In genomic region chr5:66209350-66209749, GRCh38 we compare ENCODE assay signal across 12 cellular contexts.
A peak's percentile ranks its signal among the peaks of the same experiment; 100 is the strongest.
DNase-seq lines count a peak whose midpoint lies in the region; ATAC-seq, FAIRE-seq and TF ChIP-seq lines count a peak whose summit lies in the region.
"Had no signal": no experiment of that assay in that cellular context is flagged by ENCODE, and none has a peak within 500 bp of the region (broad histone marks: within the 10 kb centered on the region; RNA-seq: fewer than 3 reads in every experiment).

No MANE protein-coding gene starts in this region.

- FAIRE-seq in small intestine (lab: Jason Lieb, UNC): no peak

- H3K9me3 ChIP-seq in endodermal cell (ENCODE audit: control insufficient read depth, low read length) (no peaks in the 10 kb centered on the region), small intestine (ENCODE audit: control insufficient read depth, low read depth) (no peaks in the 10 kb centered on the region), left ventricle myocardium inferior (replicated peaks) (no peaks in the 10 kb centered on the region), A673 (ENCODE audit: low read depth, low read length, poor library complexity, severe bottlenecking) (no peaks in the 10 kb centered on the region)
- H3K9me3 ChIP-seq in CD8-positive, alpha-beta T cell (ENCODE audit: low read length): no peaks in the 10 kb centered on the region

- peak; percentile 92 for DNase-seq in M059J (ENCODE audit: low read depth)
- peak; percentile 74 for DNase-seq in endodermal cell
- DNase-seq in small intestine: peak; percentile 11
- DNase-seq in CD8-positive, alpha-beta T cell: no peak
- no peak for DNase-seq in left ventricle myocardium inferior
- no peak for DNase-seq in A673 (ENCODE audit: low spot score)
- DNase-seq: activated T-cell treated with anti-CD3 and anti-CD28 coated beads, Interleukin-2, amount 50 U/mL, for 24 hours; central memory CD4-positive, alpha-beta T cell; T-helper 9 cell had no signal

- no peak overlapping the region for H3K4me3 Mint-ChIP-seq in endodermal cell
- H3K4me3 Mint-ChIP-seq in CD8-positive, alpha-beta T cell: no peak overlapping the region
- H3K4me3 Mint-ChIP-seq: activated T-cell treated with anti-CD3 and anti-CD28 coated beads, Interleukin-2, amount 50 U/mL, for 24 hours had no signal

- no peak overlapping the region for H3K27ac ChIP-seq in endodermal cell (ENCODE audit: low read depth, low read length)
- no peak overlapping the region for H3K27ac ChIP-seq in small intestine (ENCODE audit: low read depth in 1 of 2, low read length in 1 of 2)
- H3K27ac ChIP-seq in CD8-positive, alpha-beta T cell (ENCODE audit: low read depth, low read length): no peak overlapping the region
- H3K27ac ChIP-seq in left ventricle myocardium inferior (replicated peaks): no peak overlapping the region
- no peak overlapping the region for H3K27ac ChIP-seq in A673 (ENCODE audit: low read depth, low read length, poor library complexity, severe bottlenecking)

- peaks cover 6% of the 10 kb centered on the region for H3K4me1 Mint-ChIP-seq in endodermal cell
- no peaks in the 10 kb centered on the region for H3K4me1 Mint-ChIP-seq in CD8-positive, alpha-beta T cell (ENCODE audit: low read depth)

- no peak overlapping the region for H3K9ac ChIP-seq in endodermal cell (ENCODE audit: extremely low read depth, low read length, poor library complexity, severe bottlenecking)

- H3K9me3 Mint-ChIP-seq in endodermal cell: no peaks in the 10 kb centered on the region
- H3K9me3 Mint-ChIP-seq in CD8-positive, alpha-beta T cell: no peaks in the 10 kb centered on the region
- H3K9me3 Mint-ChIP-seq: activated T-cell treated with anti-CD3 and anti-CD28 coated beads, Interleukin-2, amount 50 U/mL, for 24 hours had no signal

- no peaks in the 10 kb centered on the region for H3K27me3 ChIP-seq in endodermal cell (ENCODE audit: control insufficient read depth, insufficient read depth, low read length, poor library complexity, severe bottlenecking)
- no peaks in the 10 kb centered on the region for H3K27me3 ChIP-seq in small intestine (ENCODE audit: control insufficient read depth in 2 of 2, insufficient read depth in 2 of 2, low read length in 2 of 2)
- no peaks in the 10 kb centered on the region for H3K27me3 ChIP-seq in CD8-positive, alpha-beta T cell (ENCODE audit: insufficient read depth, low read length)
- H3K27me3 ChIP-seq in left ventricle myocardium inferior (ENCODE audit: low read depth): no peaks in the 10 kb centered on the region
- no peaks in the 10 kb centered on the region for H3K27me3 ChIP-seq in A673 (replicated peaks; ENCODE audit: insufficient read depth, low read depth, low read length, poor library complexity)

- H3K36me3 ChIP-seq in endodermal cell (ENCODE audit: control insufficient read depth, insufficient read depth, low read length) (no peaks in the 10 kb centered on the region), small intestine (ENCODE audit: control insufficient read depth in 2 of 2, insufficient read depth in 2 of 2, low read length in 2 of 2) (no peaks in the 10 kb centered on the region), left ventricle myocardium inferior (no peaks in the 10 kb centered on the region), A673 (ENCODE audit: insufficient read depth, low read length, poor library complexity, severe bottlenecking) (no peaks in the 10 kb centered on the region)
- H3K36me3 ChIP-seq in CD8-positive, alpha-beta T cell (ENCODE audit: insufficient read depth, low read length): no peaks in the 10 kb centered on the region

- H3K27ac Mint-ChIP-seq in endodermal cell: peak overlapping the region; percentile 0
- H3K27ac Mint-ChIP-seq in CD8-positive, alpha-beta T cell: no peak overlapping the region
- H3K27ac Mint-ChIP-seq: activated T-cell treated with anti-CD3 and anti-CD28 coated beads, Interleukin-2, amount 50 U/mL, for 24 hours had no signal

- H3K4me3 ChIP-seq in endodermal cell (ENCODE audit: low read length) (no peak overlapping the region), small intestine (ENCODE audit: low read depth in 1 of 2, low read length in 2 of 2) (no peak overlapping the region), left ventricle myocardium inferior (no peak overlapping the region), A673 (ENCODE audit: low read depth, low read length, poor library complexity, severe bottlenecking) (no peak overlapping the region)
- no peak overlapping the region for H3K4me3 ChIP-seq in CD8-positive, alpha-beta T cell (ENCODE audit: low read depth, low read length)
- H3K4me3 ChIP-seq: lung had no signal

- H3K4me1 ChIP-seq in endodermal cell (ENCODE audit: control insufficient read depth, insufficient read depth, low read length) (no peaks in the 10 kb centered on the region), small intestine (ENCODE audit: control insufficient read depth in 2 of 2, insufficient read depth in 1 of 2, low read depth in 1 of 2, low read length in 1 of 2) (no peaks in the 10 kb centered on the region), left ventricle myocardium inferior (no peaks in the 10 kb centered on the region), A673 (ENCODE audit: insufficient read depth, low read length, poor library complexity, severe bottlenecking) (no peaks in the 10 kb centered on the region)
- H3K4me1 ChIP-seq in CD8-positive, alpha-beta T cell (ENCODE audit: insufficient read depth, low read length): no peaks in the 10 kb centered on the region

- intact Hi-C loops in CD8-positive, alpha-beta T cell (cut with DNase I, micrococcal nuclease): no loop called here
- intact Hi-C loops in left ventricle myocardium inferior (cut with micrococcal nuclease): no loop called here
- intact Hi-C loops in A673 (cut with micrococcal nuclease; ENCODE audit: unreplicated experiment): no loop called here

- ATAC-seq in CD8-positive, alpha-beta T cell: no peak
- ATAC-seq in HG03039 (IDR thresholded peaks at IDR 0.05; ENCODE audit: unreplicated experiment): no peak

- 88 to 90% methylated on average over 3 to 4 of the region's 4 CpGs for WGBS in endodermal cell (ENCODE audit: insufficient coverage in 1 of 2, insufficient read length in 1 of 2), 2 experiments
- 75 to 84% (median 79%) methylated on average over 4 of the region's 4 CpGs for WGBS in small intestine, 3 donors

- no TSS peak for BruUV-seq in A673 (replicated peaks; lab: Mats Ljungman, UMichigan)

- POLR2A ChIA-PET in CD8-positive, alpha-beta T cell (lab: Charles Lee): no interaction called here
- POLR2A ChIA-PET in A673 (lab: Charles Lee; ENCODE audit: low non-redundant PET): no interaction called here

- 0 out of 3 replicates have a peak, but pooled peaks have one; percentile 12 for TF ChIP-seq CTCF in GM12872 (IDR thresholded peaks at IDR 0.05; ENCODE audit: insufficient read depth, low read depth, low read length)
- TF ChIP-seq CTCF in endodermal cell (conservative IDR thresholded peaks at IDR 0.05): peak; percentile 41
- no peak for TF ChIP-seq CTCF in CD8-positive, alpha-beta T cell (IDR thresholded peaks at IDR 0.05)
- no peak for TF ChIP-seq CTCF in left ventricle myocardium inferior (IDR thresholded peaks at IDR 0.05; ENCODE audit: borderline replicate concordance)
- no peak for TF ChIP-seq CTCF in A673 (conservative IDR thresholded peaks at IDR 0.05; ENCODE audit: low read depth, low read length)

- no peaks in the 10 kb centered on the region for H3K27me3 Mint-ChIP-seq in endodermal cell (ENCODE audit: insufficient read depth)
- H3K27me3 Mint-ChIP-seq in CD8-positive, alpha-beta T cell (ENCODE audit: low read depth): no peaks in the 10 kb centered on the region
- H3K27me3 Mint-ChIP-seq: activated T-cell treated with anti-CD3 and anti-CD28 coated beads, Interleukin-2, amount 50 U/mL, for 24 hours had no signal

- H3K36me3 Mint-ChIP-seq in endodermal cell (ENCODE audit: low read depth): no peaks in the 10 kb centered on the region
- H3K36me3 Mint-ChIP-seq in CD8-positive, alpha-beta T cell: no peaks in the 10 kb centered on the region

- CTCF ChIA-PET in CD8-positive, alpha-beta T cell (lab: Charles Lee): no interaction called here
- CTCF ChIA-PET in A673 (lab: Charles Lee): no interaction called here

Comparison
In these comparisons a context has a peak if more than half of its experiments do, and no peak if none do; other contexts are left out.
1. CTCF ChIP-seq: peak in GM12872 (single experiment) and endodermal cell (single experiment); none in CD8-positive, alpha-beta T cell (single experiment), left ventricle myocardium inferior (single experiment) and A673 (single experiment).
2. DNase-seq: peak in M059J (single experiment), endodermal cell (single experiment) and small intestine (single experiment); none in CD8-positive, alpha-beta T cell (0 of 7), left ventricle myocardium inferior (single experiment) and A673 (single experiment).